17 cellular contexts compared by ENCODE assay signal in the genomic region with DNA sequence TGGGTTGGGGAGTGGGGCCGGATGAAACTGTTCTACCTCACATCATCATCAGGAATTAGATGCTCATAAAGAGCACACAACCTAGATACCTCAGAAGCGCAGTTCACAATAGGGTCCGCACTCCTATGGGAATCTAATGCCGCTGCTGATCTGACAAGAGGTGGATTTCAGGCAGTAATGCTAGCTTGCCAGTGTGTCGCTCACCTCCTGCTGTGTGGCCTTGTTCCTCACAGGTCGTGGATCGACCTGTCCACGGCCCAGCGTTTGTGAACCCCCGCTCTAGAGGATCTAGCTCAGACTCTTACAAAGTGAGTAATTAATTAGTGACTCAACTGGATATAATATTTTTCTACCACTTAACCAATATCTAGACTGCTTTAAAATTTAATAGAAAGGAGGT. TPM values are rescaled to one million over a fixed set of nuclear protein-coding genes. Genes with fewer than 3 reads are reported as not detected.
DNase-seq lines count a peak whose midpoint lies in the region; ATAC-seq and TF ChIP-seq lines count a peak whose summit lies in the region.
"Had no signal": no experiment of that assay in that cellular context is flagged by ENCODE, and none has a peak within 500 bp of the region (broad histone marks: within the 10 kb centered on the region; RNA-seq: fewer than 3 reads in every experiment).

No MANE protein-coding gene starts in this region.

- ATAC-seq in CD4-positive, alpha-beta T cell (ENCODE audit: poor library complexity): no peak
- peak; percentile 78 for ATAC-seq in GM23338
- peak; percentile 60 for ATAC-seq in WTC11
- ATAC-seq in naive thymus-derived CD8-positive, alpha-beta T cell: no peak
- no peak for ATAC-seq in HG02870 (IDR thresholded peaks at IDR 0.05; ENCODE audit: unreplicated experiment)

- POLR2A ChIA-PET in CD4-positive, alpha-beta T cell (lab: Charles Lee): no interaction called here
- POLR2A ChIA-PET in WTC11 (lab: Charles Lee): interaction anchor here (0.7 kb wide), 1 partner anchor 152 kb away, joined by 3 read pairs; no protein-coding TSS in a partner anchor
- POLR2A ChIA-PET in naive thymus-derived CD8-positive, alpha-beta T cell (lab: Charles Lee): no interaction called here

- H3K27ac Mint-ChIP-seq in CD4-positive, alpha-beta T cell: peak overlapping the region; percentile 31
- H3K27ac Mint-ChIP-seq in GM23338 (no peak overlapping the region), WTC11 (no peak overlapping the region)
- H3K27ac Mint-ChIP-seq in naive thymus-derived CD8-positive, alpha-beta T cell: peak overlapping the region in 9 of 10 donors; percentile 20 to 94 (median 83)
- H3K27ac Mint-ChIP-seq: nephron progenitor cell had no signal

- no peak overlapping the region for H2AFZ ChIP-seq in GM23338

- H3K9me3 Mint-ChIP-seq in CD4-positive, alpha-beta T cell: no peaks in the 10 kb centered on the region
- no peaks in the 10 kb centered on the region for H3K9me3 Mint-ChIP-seq in GM23338
- no peaks in the 10 kb centered on the region for H3K9me3 Mint-ChIP-seq in WTC11
- no peaks in the 10 kb centered on the region for H3K9me3 Mint-ChIP-seq in naive thymus-derived CD8-positive, alpha-beta T cell

- H3K9me2 ChIP-seq in GM23338 (ENCODE audit: insufficient read depth): no peaks in the 10 kb centered on the region

- H3K9me3 ChIP-seq in CD4-positive, alpha-beta T cell (ENCODE audit: control insufficient read depth, low read length): no peaks in the 10 kb centered on the region
- H3K9me3 ChIP-seq: thoracic aorta had no signal

- no peaks in the 10 kb centered on the region for H3K36me3 ChIP-seq in GM23338 (ENCODE audit: insufficient read depth)
- H3K36me3 ChIP-seq: thoracic aorta had no signal

- H3K79me2 ChIP-seq in GM23338 (replicated peaks; ENCODE audit: insufficient read depth): peaks cover 100% of the 10 kb centered on the region

- H3K4me1 Mint-ChIP-seq in CD4-positive, alpha-beta T cell (ENCODE audit: low read depth): peaks cover 82% of the 10 kb centered on the region
- H3K4me1 Mint-ChIP-seq in GM23338: peaks cover 24% of the 10 kb centered on the region
- H3K4me1 Mint-ChIP-seq in WTC11: peaks cover 30% of the 10 kb centered on the region
- H3K4me1 Mint-ChIP-seq in naive thymus-derived CD8-positive, alpha-beta T cell: peaks cover 25 to 88% (median 73%) of the 10 kb centered on the region in 4 donors

- DNase-seq in CD4-positive, alpha-beta T cell: no peak
- peak; percentile 62 for DNase-seq in GM23338 (ENCODE audit: low spot score)
- peak; percentile 42 for DNase-seq in WTC11 (ENCODE audit: low spot score)
- DNase-seq in naive thymus-derived CD8-positive, alpha-beta T cell: no peak
- DNase-seq in Ammon's horn (ENCODE audit: low spot score): no peak
- DNase-seq in DMS53 (lab: John Stamatoyannopoulos, UW): no peak
- no peak for DNase-seq in T1000 (lab: John Stamatoyannopoulos, UW)
- DNase-seq: activated CD8-positive, alpha-beta memory T cell treated with anti-CD3 and anti-CD28 coated beads for 24 hours; activated effector memory CD4-positive, alpha-beta T cell treated with anti-CD3 and anti-CD28 coated beads, Interleukin-2, amount 50 U/mL, for 16 hours; aorta; cerebellar nuclear complex; hippocampal formation; NCI-H187; NCI-H446 treated with DMSO at 0.1 percent for 48 hours; nephron progenitor cell had no signal

- H3K27me3 ChIP-seq in CD4-positive, alpha-beta T cell (ENCODE audit: control insufficient read depth, insufficient read depth, low read length): no peaks in the 10 kb centered on the region
- no peaks in the 10 kb centered on the region for H3K27me3 ChIP-seq in GM23338 (ENCODE audit: insufficient read depth)

- H4K20me1 ChIP-seq in GM23338 (replicated peaks; ENCODE audit: insufficient read depth): peaks cover 28% of the 10 kb centered on the region

- peaks cover 6% of the 10 kb centered on the region for H3K36me3 Mint-ChIP-seq in CD4-positive, alpha-beta T cell (ENCODE audit: low read depth)
- H3K36me3 Mint-ChIP-seq in GM23338 (ENCODE audit: low read depth) (no peaks in the 10 kb centered on the region; the same call in 2 of the 3 replicates), WTC11 (no peaks in the 10 kb centered on the region)
- no peaks in the 10 kb centered on the region for H3K36me3 Mint-ChIP-seq in naive thymus-derived CD8-positive, alpha-beta T cell

- no peak overlapping the region for H3K27ac ChIP-seq in CD4-positive, alpha-beta T cell (ENCODE audit: low read depth, low read length)
- H3K27ac ChIP-seq in GM23338 (ENCODE audit: low read depth): no peak overlapping the region

- H3K4me2 ChIP-seq in GM23338: no peak overlapping the region

- intact Hi-C loops in CD4-positive, alpha-beta T cell (cut with DNase I, micrococcal nuclease): loop anchor here in 1 of 2 experiments (5.0 kb wide), 1 partner anchor 37 kb away; no protein-coding TSS in a partner anchor

- H3K4me3 ChIP-seq in GM23338: no peak overlapping the region

- no peaks in the 10 kb centered on the region for H3F3A ChIP-seq in GM23338 (replicated peaks; ENCODE audit: low read depth)

- H3K4me3 Mint-ChIP-seq in CD4-positive, alpha-beta T cell: no peak overlapping the region
- H3K4me3 Mint-ChIP-seq in GM23338 (no peak overlapping the region; the same call in 2 of the 3 replicates), WTC11 (no peak overlapping the region)
- H3K4me3 Mint-ChIP-seq in naive thymus-derived CD8-positive, alpha-beta T cell: no peak overlapping the region
- H3K4me3 Mint-ChIP-seq: nephron progenitor cell had no signal

- TF ChIP-seq CTCF in CD4-positive, alpha-beta T cell (IDR thresholded peaks at IDR 0.05): no peak
- no peak for TF ChIP-seq CTCF in GM23338 (conservative IDR thresholded peaks at IDR 0.05; ENCODE audit: low read depth in 2 of 2)
- no peak for TF ChIP-seq CTCF in WTC11 (IDR thresholded peaks at IDR 0.05)

- CTCF ChIA-PET in CD4-positive, alpha-beta T cell (lab: Charles Lee): no interaction called here
- CTCF ChIA-PET in WTC11 (lab: Charles Lee): no interaction called here

- H3K4me1 ChIP-seq in GM23338 (ENCODE audit: insufficient read depth): peaks cover 34% of the 10 kb centered on the region

- no peaks in the 10 kb centered on the region for H3K27me3 Mint-ChIP-seq in CD4-positive, alpha-beta T cell
- peaks cover under 1% of the 10 kb centered on the region for H3K27me3 Mint-ChIP-seq in GM23338 (ENCODE audit: insufficient read depth, low read depth, poor library complexity)
- H3K27me3 Mint-ChIP-seq in WTC11 (ENCODE audit: low read depth): no peaks in the 10 kb centered on the region
- H3K27me3 Mint-ChIP-seq in naive thymus-derived CD8-positive, alpha-beta T cell: no peaks in the 10 kb centered on the region

TF ChIP-seq in GM23338, 12 proteins besides CTCF, POLR2A, EP300 and RAD21 (continues in another document):
- TF ChIP-seq STAT1 (IDR thresholded peaks at IDR 0.05; ENCODE audit: unreplicated experiment) (no peak), ZNF114 (CRISPR knock-in tag; IDR thresholded peaks at IDR 0.05) (no peak), NANOG (IDR thresholded peaks at IDR 0.05; ENCODE audit: borderline replicate concordance) (no peak), ZNF331 (CRISPR knock-in tag; IDR thresholded peaks at IDR 0.05; ENCODE audit: low read depth) (no peak), EZH2 (IDR thresholded peaks at IDR 0.05; ENCODE audit: low read depth, unreplicated experiment) (no peak)

TF ChIP-seq in WTC11, 78 proteins besides CTCF, POLR2A, EP300 and RAD21 (continues in another document):
- no peak for TF ChIP-seq CREB1 (CRISPR knock-in tag; IDR thresholded peaks at IDR 0.05)
- TF ChIP-seq PRRX2 (CRISPR knock-in tag; IDR thresholded peaks at IDR 0.05): no peak
- TF ChIP-seq, protein P1, sequence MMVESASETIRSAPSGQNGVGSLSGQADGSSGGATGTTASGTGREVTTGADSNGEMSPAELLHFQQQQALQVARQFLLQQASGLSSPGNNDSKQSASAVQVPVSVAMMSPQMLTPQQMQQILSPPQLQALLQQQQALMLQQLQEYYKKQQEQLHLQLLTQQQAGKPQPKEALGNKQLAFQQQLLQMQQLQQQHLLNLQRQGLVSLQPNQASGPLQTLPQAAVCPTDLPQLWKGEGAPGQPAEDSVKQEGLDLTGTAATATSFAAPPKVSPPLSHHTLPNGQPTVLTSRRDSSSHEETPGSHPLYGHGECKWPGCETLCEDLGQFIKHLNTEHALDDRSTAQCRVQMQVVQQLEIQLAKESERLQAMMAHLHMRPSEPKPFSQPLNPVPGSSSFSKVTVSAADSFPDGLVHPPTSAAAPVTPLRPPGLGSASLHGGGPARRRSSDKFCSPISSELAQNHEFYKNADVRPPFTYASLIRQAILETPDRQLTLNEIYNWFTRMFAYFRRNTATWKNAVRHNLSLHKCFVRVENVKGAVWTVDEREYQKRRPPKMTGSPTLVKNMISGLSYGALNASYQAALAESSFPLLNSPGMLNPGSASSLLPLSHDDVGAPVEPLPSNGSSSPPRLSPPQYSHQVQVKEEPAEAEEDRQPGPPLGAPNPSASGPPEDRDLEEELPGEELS (CRISPR knock-in tag; IDR thresholded peaks at IDR 0.05): no peak
- no peak for TF ChIP-seq HMGXB4 (CRISPR knock-in tag; IDR thresholded peaks at IDR 0.05)
- TF ChIP-seq NFATC4 (CRISPR knock-in tag; IDR thresholded peaks at IDR 0.05): no peak

RNA-seq across cellular contexts. Expression of gene PPP1R12A, which starts 5.8 kb away (rescaled TPM):
- total RNA-seq in CD4-positive, alpha-beta T cell: 10 to 100 TPM; 65.6 to 76.4 TPM
- 83.7 and 91.6 TPM in 2 replicates for total RNA-seq in GM23338 (2014; rRNA removed; shearing (Covaris generic))
- polyA plus RNA-seq in GM23338 (2016; fragmentation: Nextera tagmentation; extraction: Ambion mirVana): 124 and 146 TPM in 2 replicates
- total RNA-seq in WTC11 (2021): 74.2 to 83.8 TPM (median 77.0 TPM) in 3 replicates
- total RNA-seq in naive thymus-derived CD8-positive, alpha-beta T cell: 100 to 1,000 TPM; 123 to 133 TPM
- polyA plus RNA-seq in naive thymus-derived CD8-positive, alpha-beta T cell: 10 to 100 TPM; 75.4 to 84.9 (median 77.2) TPM

Comparison
In these comparisons a context has a peak if more than half of its experiments do, and no peak if none do; other contexts are left out.
1. ATAC-seq: peak in GM23338 (single experiment) and WTC11 (single experiment); none in CD4-positive, alpha-beta T cell (single experiment), naive thymus-derived CD8-positive, alpha-beta T cell (0 of 2) and HG02870 (single experiment).
2. DNase-seq: peak in GM23338 (single experiment) and WTC11 (single experiment); none in CD4-positive, alpha-beta T cell (0 of 10), naive thymus-derived CD8-positive, alpha-beta T cell (0 of 10), Ammon's horn (single experiment), DMS53 (single experiment) and T1000 (single experiment).
3. H3K27ac Mint-ChIP-seq: peak in CD4-positive, alpha-beta T cell (single experiment) and naive thymus-derived CD8-positive, alpha-beta T cell (9 of 10); none in GM23338 (single experiment) and WTC11 (single experiment).